21 cellular contexts compared by ENCODE assay signal in the genomic region with DNA sequence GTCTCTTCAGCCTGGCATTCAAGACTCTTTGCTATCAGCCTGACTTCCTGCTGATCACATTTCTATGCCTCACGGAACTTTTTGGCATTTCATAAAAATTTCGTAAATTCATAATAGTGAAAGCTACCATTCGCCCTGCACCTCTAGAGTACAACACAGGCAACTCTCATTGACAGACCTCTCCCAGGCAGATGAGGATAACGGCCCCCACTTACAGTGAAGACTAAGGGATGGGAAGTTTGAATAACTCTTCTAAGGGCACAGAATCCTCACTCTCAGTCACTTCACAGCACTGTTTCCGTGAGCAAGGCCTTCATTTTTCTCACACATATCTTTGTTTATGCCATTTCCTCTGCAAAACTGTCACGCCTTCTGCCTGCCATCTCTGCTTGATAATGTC.
DNase-seq lines count a peak whose midpoint lies in the region; TF ChIP-seq lines count a peak whose summit lies in the region.
"Had no signal": no experiment of that assay in that cellular context is flagged by ENCODE, and none has a peak within 500 bp of the region (broad histone marks: within the 10 kb centered on the region; RNA-seq: fewer than 3 reads in every experiment).

No MANE protein-coding gene starts in this region.

- DNase-seq in activated naive CD4-positive, alpha-beta T cell treated with anti-CD3 and anti-CD28 coated beads for 36 hours, result peak; percentile 32
- DNase-seq in activated naive CD4-positive, alpha-beta T cell treated with Interleukin-2 at 50 U/mL for 16 hours, result no peak
- no peak for DNase-seq in T-helper 2 cell treated with Interferon-gamma antibody and Interleukin-4, amounts not matched to agents 5 μg/mL and 100 μg/mL, for 36 hours (ENCODE audit: low spot score)
- no peak for DNase-seq in hepatocyte (ENCODE audit: low spot score)
- no peak for DNase-seq in RWPE1 (ENCODE audit: low spot score)
- no peak for DNase-seq in hippocampal formation (lab: John Stamatoyannopoulos, UW)
- no peak for DNase-seq in GM20000 (ENCODE audit: low spot score)
- DNase-seq: activated effector memory CD4-positive, alpha-beta T cell treated with Interleukin-2 at 50 U/mL for 16 hours; DND-41; GOT3; heart left ventricle; NCI-H1436; NCI-H82; retina; SK-N-SH; stimulated activated naive B cell treated with anti-CD40 and anti-IgM and Interleukin-4, amounts not matched to agents 10 μg/mL and 1 μg/mL and 100 μg/mL, for 72 hours; trophoblast cell had no signal

- H3K9me3 Mint-ChIP-seq in activated naive CD4-positive, alpha-beta T cell treated with anti-CD3 and anti-CD28 coated beads for 36 hours, result peaks cover 7% of the 10 kb centered on the region
- H3K9me3 Mint-ChIP-seq in T-helper 2 cell treated with Interferon-gamma antibody and Interleukin-4, amounts not matched to agents 5 μg/mL and 100 μg/mL, for 36 hours, result peaks cover 13% of the 10 kb centered on the region
- peaks cover 7% of the 10 kb centered on the region for H3K9me3 Mint-ChIP-seq in stimulated activated naive CD8-positive, alpha-beta T cell treated with anti-CD3 and anti-CD28 coated beads, Interleukin-15, Interleukin-2, amounts not matched to agents 100 ng/mL and 50 ng/mL, for 24 hours

- no peaks in the 10 kb centered on the region for H3K36me3 Mint-ChIP-seq in activated naive CD4-positive, alpha-beta T cell treated with anti-CD3 and anti-CD28 coated beads for 36 hours (ENCODE audit: low read depth)
- H3K36me3 Mint-ChIP-seq in T-helper 2 cell treated with Interferon-gamma antibody and Interleukin-4, amounts not matched to agents 5 μg/mL and 100 μg/mL, for 36 hours (ENCODE audit: low read depth), result no peaks in the 10 kb centered on the region
- no peaks in the 10 kb centered on the region for H3K36me3 Mint-ChIP-seq in stimulated activated naive CD8-positive, alpha-beta T cell treated with anti-CD3 and anti-CD28 coated beads, Interleukin-15, Interleukin-2, amounts not matched to agents 100 ng/mL and 50 ng/mL, for 24 hours (ENCODE audit: low read depth)
- H3K36me3 Mint-ChIP-seq: CD14-positive monocyte; stimulated activated naive B cell treated with anti-CD40 and anti-IgM and Interleukin-4, amounts not matched to agents 10 μg/mL and 1 μg/mL and 100 μg/mL, for 72 hours had no signal

- H3K27ac ChIP-seq in hepatocyte (peak overlapping the region; percentile 74), RWPE1 (no peak overlapping the region)
- H3K27ac ChIP-seq: heart left ventricle had no signal

- no peaks in the 10 kb centered on the region for H4K20me1 ChIP-seq in hepatocyte (ENCODE audit: insufficient read depth, poor library complexity, severe bottlenecking)

- H3K79me2 ChIP-seq in hepatocyte, result no peaks in the 10 kb centered on the region

- H2AFZ ChIP-seq in hepatocyte, result no peak overlapping the region

- no peaks in the 10 kb centered on the region for H3K27me3 ChIP-seq in hepatocyte
- H3K27me3 ChIP-seq: heart left ventricle, Peyer's patch had no signal

- CTCF ChIA-PET in activated naive CD4-positive, alpha-beta T cell treated with anti-CD3 and anti-CD28 coated beads for 36 hours (lab: Charles Lee), result interaction anchor here (0.8 to 1.0 kb wide), 3 partner anchors 28 to 404 kb away, joined by 3 to 4 read pairs (median 3); no protein-coding TSS in a partner anchor
- CTCF ChIA-PET in RWPE1 (lab: Yijun Ruan, JAX), result no interaction called here

- intact Hi-C loops in activated naive CD4-positive, alpha-beta T cell treated with anti-CD3 and anti-CD28 coated beads for 36 hours (cut with micrococcal nuclease), result loop anchor here (2.0 to 5.0 kb wide), 2 partner anchors 53 to 226 kb away; partner anchors contain the start of gene HES1

- peak overlapping the region; percentile 64 for H3K4me2 ChIP-seq in hepatocyte
- H3K4me2 ChIP-seq: SK-N-SH had no signal

- H3K4me3 Mint-ChIP-seq in activated naive CD4-positive, alpha-beta T cell treated with anti-CD3 and anti-CD28 coated beads for 36 hours, result no peak overlapping the region
- H3K4me3 Mint-ChIP-seq in T-helper 2 cell treated with Interferon-gamma antibody and Interleukin-4, amounts not matched to agents 5 μg/mL and 100 μg/mL, for 36 hours, result peak overlapping the region; percentile 42
- no peak overlapping the region for H3K4me3 Mint-ChIP-seq in stimulated activated naive CD8-positive, alpha-beta T cell treated with anti-CD3 and anti-CD28 coated beads, Interleukin-15, Interleukin-2, amounts not matched to agents 100 ng/mL and 50 ng/mL, for 24 hours
- H3K4me3 Mint-ChIP-seq: neural crest cell; stimulated activated naive B cell treated with anti-CD40 and anti-IgM and Interleukin-4, amounts not matched to agents 10 μg/mL and 1 μg/mL and 100 μg/mL, for 72 hours had no signal

- no peak overlapping the region for H3K4me3 ChIP-seq in hepatocyte
- H3K4me3 ChIP-seq: Peyer's patch had no signal

- H3K9me2 ChIP-seq in hepatocyte (replicated peaks; ENCODE audit: insufficient read depth), result no peaks in the 10 kb centered on the region
- H3K9me2 ChIP-seq: SK-N-SH had no signal

- peak overlapping the region; percentile 80 for H3K27ac Mint-ChIP-seq in activated naive CD4-positive, alpha-beta T cell treated with anti-CD3 and anti-CD28 coated beads for 36 hours
- H3K27ac Mint-ChIP-seq in T-helper 2 cell treated with Interferon-gamma antibody and Interleukin-4, amounts not matched to agents 5 μg/mL and 100 μg/mL, for 36 hours, result peak overlapping the region; percentile 41
- H3K27ac Mint-ChIP-seq in stimulated activated naive CD8-positive, alpha-beta T cell treated with anti-CD3 and anti-CD28 coated beads, Interleukin-15, Interleukin-2, amounts not matched to agents 100 ng/mL and 50 ng/mL, for 24 hours, result peak overlapping the region; percentile 13
- H3K27ac Mint-ChIP-seq: stimulated activated naive B cell treated with anti-CD40 and anti-IgM and Interleukin-4, amounts not matched to agents 10 μg/mL and 1 μg/mL and 100 μg/mL, for 72 hours had no signal

- TF ChIP-seq CTCF in hepatocyte (IDR thresholded peaks at IDR 0.05; ENCODE audit: poor library complexity), result no peak
- no peak for TF ChIP-seq CTCF in RWPE1 (conservative IDR thresholded peaks at IDR 0.05; ENCODE audit: low read depth)
- no peak for TF ChIP-seq CTCF in GM20000 (IDR thresholded peaks at IDR 0.05; ENCODE audit: extremely low read depth, missing control alignments)

- 68% methylated on average over 6 of the region's 6 CpGs for WGBS in hepatocyte (ENCODE audit: low lambda C conversion rate, missing lambda C conversion rate)

- H3K36me3 ChIP-seq in hepatocyte (replicated peaks; ENCODE audit: insufficient read depth, low read depth), result no peaks in the 10 kb centered on the region
- H3K36me3 ChIP-seq: heart left ventricle, Peyer's patch had no signal

- POLR2A ChIA-PET in RWPE1 (lab: Yijun Ruan, JAX; ENCODE audit: low non-redundant PET), result no interaction called here

- H3K27me3 Mint-ChIP-seq in activated naive CD4-positive, alpha-beta T cell treated with anti-CD3 and anti-CD28 coated beads for 36 hours (ENCODE audit: low read depth), result no peaks in the 10 kb centered on the region
- H3K27me3 Mint-ChIP-seq in T-helper 2 cell treated with Interferon-gamma antibody and Interleukin-4, amounts not matched to agents 5 μg/mL and 100 μg/mL, for 36 hours (ENCODE audit: low read depth), result peaks cover 4% of the 10 kb centered on the region
- peaks cover under 1% of the 10 kb centered on the region for H3K27me3 Mint-ChIP-seq in stimulated activated naive CD8-positive, alpha-beta T cell treated with anti-CD3 and anti-CD28 coated beads, Interleukin-15, Interleukin-2, amounts not matched to agents 100 ng/mL and 50 ng/mL, for 24 hours

- H3K4me1 ChIP-seq in hepatocyte (ENCODE audit: insufficient read depth), result peaks cover 45% of the 10 kb centered on the region

- peaks cover 35% of the 10 kb centered on the region for H3K4me1 Mint-ChIP-seq in activated naive CD4-positive, alpha-beta T cell treated with anti-CD3 and anti-CD28 coated beads for 36 hours (ENCODE audit: low read depth)
- H3K4me1 Mint-ChIP-seq in T-helper 2 cell treated with Interferon-gamma antibody and Interleukin-4, amounts not matched to agents 5 μg/mL and 100 μg/mL, for 36 hours (ENCODE audit: low read depth), result peaks cover 11% of the 10 kb centered on the region
- peaks cover 30% of the 10 kb centered on the region for H3K4me1 Mint-ChIP-seq in stimulated activated naive CD8-positive, alpha-beta T cell treated with anti-CD3 and anti-CD28 coated beads, Interleukin-15, Interleukin-2, amounts not matched to agents 100 ng/mL and 50 ng/mL, for 24 hours (ENCODE audit: low read depth)

- H3K9me3 ChIP-seq in hepatocyte (ENCODE audit: low read depth), result no peaks in the 10 kb centered on the region
- H3K9me3 ChIP-seq: Peyer's patch, SK-N-SH had no signal

Comparison
In these comparisons a context has a peak if more than half of its experiments do, and no peak if none do; other contexts are left out.
1. H3K27ac Mint-ChIP-seq: peak in every context shown above with its lines; median percentile 80 in activated naive CD4-positive, alpha-beta T cell treated with anti-CD3 and anti-CD28 coated beads for 36 hours; 41 in T-helper 2 cell treated with Interferon-gamma antibody and Interleukin-4, amounts not matched to agents 5 μg/mL and 100 μg/mL, for 36 hours; 13 in stimulated activated naive CD8-positive, alpha-beta T cell treated with anti-CD3 and anti-CD28 coated beads, Interleukin-15, Interleukin-2, amounts not matched to agents 100 ng/mL and 50 ng/mL, for 24 hours.